23 cellular contexts compared by ENCODE assay signal in genomic region chr3:106116733-106117489, GRCh38.
"Had no signal": no experiment of that assay in that cellular context is flagged by ENCODE, and none has a peak within 500 bp of the region (broad histone marks: within the 10 kb centered on the region; RNA-seq: fewer than 3 reads in every experiment).

No MANE protein-coding gene starts in this region.

- H3K27ac Mint-ChIP-seq: memory B cell; natural killer cell treated with Interleukin-12 subunit alpha and Interleukin-12 subunit beta and Interleukin-15 and Interleukin-18, amount 100 ng/mL, for 72 hours; stimulated activated memory B cell treated with anti-CD40 and anti-IgM and Interleukin-4, amounts not matched to agents 10 μg/mL and 1 μg/mL and 100 μg/mL, for 72 hours; stimulated activated naive CD8-positive, alpha-beta T cell treated with anti-CD3 and anti-CD28 coated beads, Interleukin-15, amount 100 ng/mL, for 72 hours had no signal

- H3K4me3 ChIP-seq: dorsolateral prefrontal cortex, gastrocnemius medialis, heart right ventricle, left lung, lower lobe of right lung, pancreas, prostate gland, right lobe of liver, testis, tibial nerve had no signal

- H3K36me3 Mint-ChIP-seq: memory B cell; natural killer cell treated with Interleukin-12 subunit alpha and Interleukin-12 subunit beta and Interleukin-15 and Interleukin-18, amount 100 ng/mL, for 72 hours; stimulated activated memory B cell treated with anti-CD40 and anti-IgM and Interleukin-4, amounts not matched to agents 10 μg/mL and 1 μg/mL and 100 μg/mL, for 72 hours had no signal

- H3K36me3 ChIP-seq: gastrocnemius medialis, heart right ventricle, left lung, lower lobe of right lung, pancreas, prostate gland, right lobe of liver, tibial nerve had no signal

- H3K4me1 ChIP-seq: gastrocnemius medialis, left lung, lower lobe of right lung, pancreas, prostate gland, right lobe of liver, testis, tibial nerve had no signal

- H3K27me3 ChIP-seq: dorsolateral prefrontal cortex, gastrocnemius medialis, heart right ventricle, left lung, pancreas, right lobe of liver, testis, tibial nerve had no signal

- H3K4me3 Mint-ChIP-seq: memory B cell; natural killer cell treated with Interleukin-12 subunit alpha and Interleukin-12 subunit beta and Interleukin-15 and Interleukin-18, amount 100 ng/mL, for 72 hours; stimulated activated memory B cell treated with anti-CD40 and anti-IgM and Interleukin-4, amounts not matched to agents 10 μg/mL and 1 μg/mL and 100 μg/mL, for 72 hours; stimulated activated naive CD8-positive, alpha-beta T cell treated with anti-CD3 and anti-CD28 coated beads, Interleukin-15, amount 100 ng/mL, for 72 hours had no signal

- H3K27me3 Mint-ChIP-seq: memory B cell; natural killer cell treated with Interleukin-12 subunit alpha and Interleukin-12 subunit beta and Interleukin-15 and Interleukin-18, amount 100 ng/mL, for 72 hours; stimulated activated memory B cell treated with anti-CD40 and anti-IgM and Interleukin-4, amounts not matched to agents 10 μg/mL and 1 μg/mL and 100 μg/mL, for 72 hours; stimulated activated naive CD8-positive, alpha-beta T cell treated with anti-CD3 and anti-CD28 coated beads, Interleukin-15, amount 100 ng/mL, for 72 hours had no signal

- H3K27ac ChIP-seq: dorsolateral prefrontal cortex, gastrocnemius medialis, heart right ventricle, left lung, lower lobe of right lung, pancreas, prostate gland, right lobe of liver, testis, tibial nerve had no signal

- FAIRE-seq: pancreas had no signal

- ATAC-seq: gastrocnemius medialis; heart right ventricle; left lung; lower lobe of right lung; natural killer cell treated with Interleukin-12 subunit alpha and Interleukin-12 subunit beta and Interleukin-15 and Interleukin-18, amount 100 ng/mL, for 72 hours; pancreas; right lobe of liver; stimulated activated memory B cell treated with anti-CD40 and anti-IgM and Interleukin-4, amounts not matched to agents 10 μg/mL and 1 μg/mL and 100 μg/mL, for 72 hours; stimulated activated naive CD8-positive, alpha-beta T cell treated with anti-CD3 and anti-CD28 coated beads, Interleukin-15, amount 100 ng/mL, for 72 hours had no signal

- H3K9me3 ChIP-seq: gastrocnemius medialis, heart right ventricle, left lung, lower lobe of right lung, pancreas, prostate gland, right lobe of liver, testis, tibial nerve had no signal

- DNase-seq: cortex of kidney; dorsolateral prefrontal cortex; effector CD8-positive, alpha-beta T cell; gastrocnemius medialis; heart right ventricle; hypothalamus; islet precursor cell; left lung; lower lobe of right lung; midbrain; occipital lobe; retina; right lobe of liver; stimulated activated CD4-positive, alpha-beta T cell treated with anti-CD3 and anti-CD28 coated beads, Interleukin-4, amount 100 ng/mL, for 1 hour; stimulated activated CD8-positive, alpha-beta memory T cell treated with anti-CD3 and anti-CD28 coated beads, Interleukin-4, amount 100 ng/mL, for 48 hours; stimulated activated naive CD8-positive, alpha-beta T cell treated with anti-CD3 and anti-CD28 coated beads, Interleukin-15, amount 100 ng/mL, for 72 hours; testis had no signal
